9 cellular contexts compared by ENCODE assay signal in the genomic region with DNA sequence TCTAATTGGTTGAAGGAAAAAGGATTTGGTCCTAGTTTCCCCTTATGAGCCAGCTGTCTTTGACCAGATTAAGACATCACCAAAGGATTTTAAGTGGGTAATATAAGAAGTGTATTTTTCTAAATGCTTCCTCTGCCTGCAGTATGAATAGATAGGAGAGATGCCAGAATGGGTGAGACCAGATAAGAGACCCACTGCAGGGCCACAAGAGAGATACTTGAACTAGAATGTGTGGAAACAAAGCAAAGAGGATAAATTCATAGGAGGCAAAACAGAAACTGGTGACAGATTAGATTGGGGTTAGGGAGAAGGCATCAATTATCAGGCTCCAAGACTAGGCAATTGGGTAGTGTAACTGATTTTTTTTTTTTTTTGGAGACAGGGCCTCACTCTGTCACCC. TPM values are rescaled to one million over a fixed set of nuclear protein-coding genes. Genes with fewer than 3 reads are reported as not detected.
DNase-seq lines count a peak whose midpoint lies in the region; ATAC-seq and TF ChIP-seq lines count a peak whose summit lies in the region.
"Had no signal": no experiment of that assay in that cellular context is flagged by ENCODE, and none has a peak within 500 bp of the region (broad histone marks: within the 10 kb centered on the region; RNA-seq: fewer than 3 reads in every experiment).

No MANE protein-coding gene starts in this region.

- H3K4me1 ChIP-seq in SK-N-SH (ENCODE audit: control insufficient read depth in 1 of 2, insufficient read depth in 2 of 2, low read depth in 1 of 2, low read length in 1 of 2), result peaks cover 0 to 18% of the 10 kb centered on the region in 2 experiments; a peak in 2 of 4 replicates
- peaks cover 18% of the 10 kb centered on the region for H3K4me1 ChIP-seq in skeletal muscle satellite cell (ENCODE audit: control insufficient read depth, insufficient read depth, low read length)

- H3K79me2 ChIP-seq in SK-N-SH (ENCODE audit: insufficient read depth), result peaks cover 38% of the 10 kb centered on the region

- TF ChIP-seq EP300 in SK-N-SH (IDR thresholded peaks at IDR 0.05; ENCODE audit: borderline replicate concordance in 1 of 2, low read depth in 1 of 2, low read length in 1 of 2), result no peak

- H2AFZ ChIP-seq in SK-N-SH (ENCODE audit: low read depth), result no peak overlapping the region

- ATAC-seq in SK-N-SH treated with all-trans-retinoic acid at 6 μM for 48 hours (no peak), GM21367 (IDR thresholded peaks at IDR 0.05; ENCODE audit: unreplicated experiment) (no peak)

- H3K27me3 ChIP-seq in SK-N-SH (ENCODE audit: insufficient read depth) (no peaks in the 10 kb centered on the region), skeletal muscle satellite cell (ENCODE audit: control insufficient read depth, insufficient read depth, low read length) (no peaks in the 10 kb centered on the region)

- peak overlapping the region; percentile 86; the same call in 1 of the 2 replicates for H3K9ac ChIP-seq in SK-N-SH
- H3K9ac ChIP-seq in skeletal muscle satellite cell (ENCODE audit: low read depth, low read length), result peak overlapping the region; percentile 95

- H3K9me2 ChIP-seq in SK-N-SH, result no peaks in the 10 kb centered on the region

- H3K4me3 ChIP-seq in SK-N-SH (ENCODE audit: low read depth in 2 of 2, low read length in 1 of 2) (peak overlapping the region; percentile 85 to 93), epithelial cell of esophagus (ENCODE audit: low read length) (peak overlapping the region; percentile 91), skeletal muscle satellite cell (ENCODE audit: low read length) (peak overlapping the region; percentile 85)

- H3K36me3 ChIP-seq in SK-N-SH (replicated peaks in 1 of 2; ENCODE audit: control insufficient read depth in 1 of 2, insufficient read depth in 2 of 2, low read length in 1 of 2), result peaks cover 30 to 34% of the 10 kb centered on the region in 2 experiments
- H3K36me3 ChIP-seq in skeletal muscle satellite cell (ENCODE audit: insufficient read depth, low read length), result peaks cover 17% of the 10 kb centered on the region

- H3F3A ChIP-seq in SK-N-SH (replicated peaks; ENCODE audit: insufficient read depth), result peaks cover 7% of the 10 kb centered on the region

- CTCF ChIA-PET in SK-N-SH (lab: Yijun Ruan, JAX), result interaction anchor here (0.6 to 2.3 kb wide), 3 partner anchors 53 to 603 kb away, joined by 3 to 15 read pairs (median 4); no protein-coding TSS in a partner anchor

- H3K9me3 ChIP-seq in SK-N-SH (no peaks in the 10 kb centered on the region), skeletal muscle satellite cell (replicated peaks; ENCODE audit: low read length) (no peaks in the 10 kb centered on the region)

- POLR2A ChIA-PET in SK-N-SH (lab: Yijun Ruan, JAX), result interaction anchor here (1.2 to 2.3 kb wide), 3 partner anchors 17 to 87 kb away, joined by 3 to 10 read pairs (median 4); no protein-coding TSS in a partner anchor

- TF ChIP-seq CTCF in SK-N-SH (IDR thresholded peaks at IDR 0.05), result no peak
- TF ChIP-seq CTCF in epithelial cell of esophagus (IDR thresholded peaks at IDR 0.05; ENCODE audit: insufficient read depth, low read depth, low read length, missing control alignments), result no peak

- no peaks in the 10 kb centered on the region for H4K20me1 ChIP-seq in SK-N-SH (ENCODE audit: insufficient read depth)

- peak overlapping the region; percentile 96 for H3K4me2 ChIP-seq in SK-N-SH
- H3K4me2 ChIP-seq in skeletal muscle satellite cell (ENCODE audit: low read length), result peak overlapping the region; percentile 92

- peak overlapping the region; percentile 91 to 98 for H3K27ac ChIP-seq in SK-N-SH (ENCODE audit: low read depth in 2 of 2, low read length in 1 of 2)

- no peak for TF ChIP-seq RAD21 in SK-N-SH (IDR thresholded peaks at IDR 0.05; ENCODE audit: low read length)

- DNase-seq in SK-N-SH, result peak; percentile 21
- DNase-seq in OCI-M1 (lab: John Stamatoyannopoulos, UW), result peak; percentile 89
- no peak for DNase-seq in epithelial cell of esophagus (ENCODE audit: low read depth)
- no peak for DNase-seq in NCI-H345 (lab: John Stamatoyannopoulos, UW)
- no peak for DNase-seq in NCI-H1092 treated with DMSO at 0.1 percent for 48 hours (lab: John Stamatoyannopoulos, UW)
- DNase-seq: H7 had no signal

TF ChIP-seq in SK-N-SH, 30 proteins besides CTCF, POLR2A, EP300 and RAD21 (continues in another document):
- TF ChIP-seq FOSL2 (IDR thresholded peaks at IDR 0.05; ENCODE audit: borderline replicate concordance, low read depth), result no peak
- TF ChIP-seq RFX5 (IDR thresholded peaks at IDR 0.05; ENCODE audit: low read length), result no peak
- TF ChIP-seq GATA2 (CRISPR knock-in tag; IDR thresholded peaks at IDR 0.05), result no peak
- no peak for TF ChIP-seq FOXM1 (IDR thresholded peaks at IDR 0.05; ENCODE audit: low read depth)
- no peak for TF ChIP-seq GABPA (IDR thresholded peaks at IDR 0.05; ENCODE audit: low read depth)
- TF ChIP-seq TAF1 (IDR thresholded peaks at IDR 0.05; ENCODE audit: borderline replicate concordance, low read depth, low read length), result no peak
- TF ChIP-seq, protein P1, sequence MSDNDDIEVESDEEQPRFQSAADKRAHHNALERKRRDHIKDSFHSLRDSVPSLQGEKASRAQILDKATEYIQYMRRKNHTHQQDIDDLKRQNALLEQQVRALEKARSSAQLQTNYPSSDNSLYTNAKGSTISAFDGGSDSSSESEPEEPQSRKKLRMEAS (IDR thresholded peaks at IDR 0.05; ENCODE audit: low read depth), result no peak
- TF ChIP-seq MEF2A (IDR thresholded peaks at IDR 0.05; ENCODE audit: borderline replicate concordance, low read depth), result no peak
- TF ChIP-seq TEAD4 (IDR thresholded peaks at IDR 0.05; ENCODE audit: borderline replicate concordance, insufficient read depth), result no peak
- no peak for TF ChIP-seq MXI1 (IDR thresholded peaks at IDR 0.05; ENCODE audit: low read depth, low read length)
- no peak for TF ChIP-seq TCF12 (IDR thresholded peaks at IDR 0.05)
- TF ChIP-seq RXRA (IDR thresholded peaks at IDR 0.05; ENCODE audit: borderline replicate concordance, low read depth), result no peak
- TF ChIP-seq, protein P2, sequence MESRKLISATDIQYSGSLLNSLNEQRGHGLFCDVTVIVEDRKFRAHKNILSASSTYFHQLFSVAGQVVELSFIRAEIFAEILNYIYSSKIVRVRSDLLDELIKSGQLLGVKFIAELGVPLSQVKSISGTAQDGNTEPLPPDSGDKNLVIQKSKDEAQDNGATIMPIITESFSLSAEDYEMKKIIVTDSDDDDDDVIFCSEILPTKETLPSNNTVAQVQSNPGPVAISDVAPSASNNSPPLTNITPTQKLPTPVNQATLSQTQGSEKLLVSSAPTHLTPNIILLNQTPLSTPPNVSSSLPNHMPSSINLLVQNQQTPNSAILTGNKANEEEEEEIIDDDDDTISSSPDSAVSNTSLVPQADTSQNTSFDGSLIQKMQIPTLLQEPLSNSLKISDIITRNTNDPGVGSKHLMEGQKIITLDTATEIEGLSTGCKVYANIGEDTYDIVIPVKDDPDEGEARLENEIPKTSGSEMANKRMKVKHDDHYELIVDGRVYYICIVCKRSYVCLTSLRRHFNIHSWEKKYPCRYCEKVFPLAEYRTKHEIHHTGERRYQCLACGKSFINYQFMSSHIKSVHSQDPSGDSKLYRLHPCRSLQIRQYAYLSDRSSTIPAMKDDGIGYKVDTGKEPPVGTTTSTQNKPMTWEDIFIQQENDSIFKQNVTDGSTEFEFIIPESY (IDR thresholded peaks at IDR 0.05; ENCODE audit: borderline replicate concordance, low read depth), result no peak

TF ChIP-seq in SK-N-SH treated with all-trans-retinoic acid at 6 μM for 48 hours, 23 proteins besides CTCF, POLR2A, EP300 and RAD21 (continues in another document):
- TF ChIP-seq ARNTL (CRISPR knock-in tag; IDR thresholded peaks at IDR 0.05; ENCODE audit: borderline replicate concordance, low read depth) (no peak), ZNF565 (CRISPR knock-in tag; conservative IDR thresholded peaks at IDR 0.05; ENCODE audit: low read depth) (no peak), ESRRG (CRISPR knock-in tag; IDR thresholded peaks at IDR 0.05) (no peak), TCF4 (CRISPR knock-in tag; IDR thresholded peaks at IDR 0.05; ENCODE audit: borderline replicate concordance) (no peak), OSR1 (CRISPR knock-in tag; IDR thresholded peaks at IDR 0.05) (no peak), ZNF8 (CRISPR knock-in tag; IDR thresholded peaks at IDR 0.05) (no peak), PPARA (CRISPR knock-in tag; IDR thresholded peaks at IDR 0.05; ENCODE audit: borderline replicate concordance) (no peak), SNAI2 (CRISPR knock-in tag; IDR thresholded peaks at IDR 0.05) (no peak), CSDC2 (CRISPR knock-in tag; IDR thresholded peaks at IDR 0.05) (no peak), GLIS3 (CRISPR knock-in tag; IDR thresholded peaks at IDR 0.05) (no peak), RARB (CRISPR knock-in tag; IDR thresholded peaks at IDR 0.05) (no peak)
- TF ChIP-seq, protein P3, sequence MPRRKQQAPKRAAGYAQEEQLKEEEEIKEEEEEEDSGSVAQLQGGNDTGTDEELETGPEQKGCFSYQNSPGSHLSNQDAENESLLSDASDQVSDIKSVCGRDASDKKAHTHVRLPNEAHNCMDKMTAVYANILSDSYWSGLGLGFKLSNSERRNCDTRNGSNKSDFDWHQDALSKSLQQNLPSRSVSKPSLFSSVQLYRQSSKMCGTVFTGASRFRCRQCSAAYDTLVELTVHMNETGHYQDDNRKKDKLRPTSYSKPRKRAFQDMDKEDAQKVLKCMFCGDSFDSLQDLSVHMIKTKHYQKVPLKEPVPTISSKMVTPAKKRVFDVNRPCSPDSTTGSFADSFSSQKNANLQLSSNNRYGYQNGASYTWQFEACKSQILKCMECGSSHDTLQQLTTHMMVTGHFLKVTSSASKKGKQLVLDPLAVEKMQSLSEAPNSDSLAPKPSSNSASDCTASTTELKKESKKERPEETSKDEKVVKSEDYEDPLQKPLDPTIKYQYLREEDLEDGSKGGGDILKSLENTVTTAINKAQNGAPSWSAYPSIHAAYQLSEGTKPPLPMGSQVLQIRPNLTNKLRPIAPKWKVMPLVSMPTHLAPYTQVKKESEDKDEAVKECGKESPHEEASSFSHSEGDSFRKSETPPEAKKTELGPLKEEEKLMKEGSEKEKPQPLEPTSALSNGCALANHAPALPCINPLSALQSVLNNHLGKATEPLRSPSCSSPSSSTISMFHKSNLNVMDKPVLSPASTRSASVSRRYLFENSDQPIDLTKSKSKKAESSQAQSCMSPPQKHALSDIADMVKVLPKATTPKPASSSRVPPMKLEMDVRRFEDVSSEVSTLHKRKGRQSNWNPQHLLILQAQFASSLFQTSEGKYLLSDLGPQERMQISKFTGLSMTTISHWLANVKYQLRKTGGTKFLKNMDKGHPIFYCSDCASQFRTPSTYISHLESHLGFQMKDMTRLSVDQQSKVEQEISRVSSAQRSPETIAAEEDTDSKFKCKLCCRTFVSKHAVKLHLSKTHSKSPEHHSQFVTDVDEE (CRISPR knock-in tag; IDR thresholded peaks at IDR 0.05), result no peak

RNA-seq across cellular contexts. Expression of a gene that starts 1.2 kb away (rescaled TPM):
- polyA plus RNA-seq in SK-N-SH (2012; rRNA removed), result 10.5 and 10.6 TPM in 2 replicates
- 13.5 and 17.8 TPM in 2 replicates for polyA plus RNA-seq in SK-N-SH (2012; cell fraction: cytosol; rRNA removed)
- 8.7 and 16.0 TPM in 2 replicates for polyA plus RNA-seq in SK-N-SH (2012; cell fraction: nucleus; rRNA removed)
- 10.1 and 14.9 TPM in 2 replicates for total RNA-seq in skeletal muscle satellite cell (2012; rRNA removed)

RNA-seq across cellular contexts. Expression of a gene that starts 24.7 kb away (rescaled TPM):
- polyA plus RNA-seq in SK-N-SH (2012; rRNA removed), result 10.7 and 13.7 TPM in 2 replicates
- 18.3 and 27.7 TPM in 2 replicates for polyA plus RNA-seq in SK-N-SH (2012; cell fraction: cytosol; rRNA removed)
- polyA plus RNA-seq in SK-N-SH (2012; cell fraction: nucleus; rRNA removed), result 3.1 and 4.7 TPM in 2 replicates
- 20.0 and 23.4 TPM in 2 replicates for total RNA-seq in skeletal muscle satellite cell (2012; rRNA removed)

Comparison
In these comparisons a context has a peak if more than half of its experiments do, and no peak if none do; other contexts are left out.
1. DNase-seq: peak in SK-N-SH (single experiment) and OCI-M1 (single experiment); none in epithelial cell of esophagus (single experiment), NCI-H345 (single experiment) and NCI-H1092 treated with DMSO at 0.1 percent for 48 hours (single experiment).
2. Peak in every context shown above with its lines, with median percentiles within 50 percentile points of each other: H3K4me3 ChIP-seq.